ENCODE assay signal across 16 cellular contexts in the genomic region with DNA sequence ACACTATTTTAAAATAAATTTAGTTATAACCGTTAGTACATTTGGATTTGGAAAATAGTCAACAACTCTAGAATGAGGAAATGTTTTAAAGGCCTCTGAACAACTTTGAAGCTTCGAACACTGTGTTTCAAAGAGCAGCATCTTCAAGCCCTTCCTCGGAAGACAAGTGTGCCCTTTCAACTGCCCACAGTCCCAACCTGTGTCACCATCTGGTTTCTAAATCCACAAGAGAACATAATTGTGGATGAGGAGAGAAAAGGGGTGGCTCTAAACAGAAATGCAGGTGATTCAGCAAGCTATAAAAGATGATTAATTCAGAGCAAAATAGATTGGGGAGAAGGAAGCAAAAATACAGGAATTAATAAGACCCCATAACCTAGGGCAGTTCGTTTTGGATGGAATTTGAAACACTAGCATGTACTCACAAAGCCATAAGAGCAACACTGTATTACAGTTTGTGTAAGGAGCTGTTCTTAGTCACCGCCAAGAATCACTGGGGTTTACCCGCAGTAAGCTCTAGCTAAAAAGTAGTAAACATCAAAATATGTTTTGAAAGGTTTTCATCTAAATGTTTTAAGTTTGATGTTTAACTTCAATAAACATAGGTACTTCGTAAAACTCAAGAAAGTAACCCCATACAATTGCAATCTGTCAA.
"Had no signal": no experiment of that assay in that cellular context is flagged by ENCODE, and none has a peak within 500 bp of the region (broad histone marks: within the 10 kb centered on the region; RNA-seq: fewer than 3 reads in every experiment).

No MANE protein-coding gene starts in this region.

- DNase-seq: activated CD4-positive, alpha-beta T cell treated with anti-CD3 and anti-CD28 coated beads, Interleukin-2, amount 50 U/mL, for 4 hours; activated CD8-positive, alpha-beta memory T cell treated with anti-CD3 and anti-CD28 coated beads, Interleukin-2, amount 50 U/mL, for 4 hours; activated gamma-delta T cell; dermis blood vessel endothelial cell; foreskin melanocyte; head of caudate nucleus; mesenchymal stem cell; naive thymus-derived CD8-positive, alpha-beta T cell; occipital lobe; right cardiac atrium; stimulated activated CD4-positive, alpha-beta T cell treated with anti-CD3 and anti-CD28 coated beads, Interleukin-15, amount 100 ng/mL, for 24 hours; stimulated activated CD4-positive, alpha-beta T cell treated with anti-CD3 and anti-CD28 coated beads, Interleukin-4, amount 100 ng/mL, for 24 hours had no signal

- H3K27ac Mint-ChIP-seq: progenitor cell of endocrine pancreas, WTC11 had no signal

- H3K4me3 Mint-ChIP-seq: naive thymus-derived CD8-positive, alpha-beta T cell; WTC11 had no signal

- H3K27ac ChIP-seq: epithelial cell of prostate had no signal

- H3K27me3 Mint-ChIP-seq: naive thymus-derived CD8-positive, alpha-beta T cell; progenitor cell of endocrine pancreas had no signal

- H3K4me3 ChIP-seq: skin epidermis had no signal

- ATAC-seq: naive thymus-derived CD8-positive, alpha-beta T cell; right cardiac atrium; WTC11 had no signal
